ENCODE assay signal across 22 cellular contexts in the genomic region with DNA sequence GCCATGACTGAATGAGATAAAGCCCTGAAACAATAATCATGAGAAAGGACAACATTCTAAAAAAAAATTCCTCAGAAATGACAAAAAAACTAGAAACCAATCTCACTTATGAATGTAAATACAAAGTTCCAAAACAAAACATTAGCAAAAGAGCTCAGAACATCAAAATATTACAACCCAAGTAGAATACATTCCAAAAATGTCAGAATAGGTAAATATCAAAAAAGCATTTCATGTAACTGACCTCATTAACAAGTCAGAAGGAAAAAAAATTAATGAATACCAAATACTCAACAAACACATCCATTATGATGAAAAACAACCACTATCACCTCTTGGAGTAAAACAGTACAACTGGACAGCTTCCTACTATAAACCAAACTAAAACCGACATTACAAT.
"Had no signal": no experiment of that assay in that cellular context is flagged by ENCODE, and none has a peak within 500 bp of the region (broad histone marks: within the 10 kb centered on the region; RNA-seq: fewer than 3 reads in every experiment).

No MANE protein-coding gene starts in this region.

- ATAC-seq: activated CD8-positive, alpha-beta T cell treated with anti-CD3 and anti-CD28 coated beads, Interleukin-2, amount 10 ng/mL, durations not matched to agents 7 days and 5 days; T-helper 17 cell; WTC11 had no signal

- H3K27ac Mint-ChIP-seq: activated CD8-positive, alpha-beta T cell treated with anti-CD3 and anti-CD28 coated beads, Interleukin-2, amount 10 ng/mL, durations not matched to agents 7 days and 5 days; brain; WTC11 had no signal

- H3K27me3 Mint-ChIP-seq: brain, T-helper 17 cell had no signal

- DNase-seq: activated CD4-positive, alpha-beta T cell treated with anti-CD3 and anti-CD28 coated beads for 48 hours; activated CD4-positive, alpha-beta T cell treated with anti-CD3 and anti-CD28 coated beads, Interleukin-2, amount 50 U/mL, for 4 hours; activated CD4-positive, CD25-positive, alpha-beta regulatory T cell treated with anti-CD3 and anti-CD28 coated beads, Interleukin-2, amount 50 U/mL, for 72 hours; activated CD8-positive, alpha-beta memory T cell treated with anti-CD3 and anti-CD28 coated beads, Interleukin-2, amount 50 U/mL, for 48 hours; activated CD8-positive, alpha-beta T cell treated with anti-CD3 and anti-CD28 coated beads, Interleukin-2, amount 10 ng/mL, durations not matched to agents 7 days and 5 days; activated naive CD4-positive, alpha-beta T cell treated with anti-CD3 and anti-CD28 coated beads, Interleukin-2, amount 50 U/mL, for 16 hours; activated T-cell treated with anti-CD3 and anti-CD28 coated beads, Interleukin-2, amount 50 U/mL, for 1 hour; amygdala; Karpas-422; MM.1S; NCI-H1105; NCI-H1436; NCI-H187; NCI-H2081; NCI-H510A treated with DMSO at 0.1 percent for 48 hours; NCI-H69; NK-92 treated with Interleukin-12 subunit alpha and Interleukin-12 subunit beta, amount 100 ng/mL, for 24 hours; SHP77 treated with DMSO at 0.1 percent for 48 hours; T-helper 17 cell; T-helper 9 cell had no signal

- H3K4me3 Mint-ChIP-seq: activated CD8-positive, alpha-beta T cell treated with anti-CD3 and anti-CD28 coated beads, Interleukin-2, amount 10 ng/mL, durations not matched to agents 7 days and 5 days; brain; T-helper 17 cell; WTC11 had no signal

- H3K36me3 Mint-ChIP-seq: WTC11 had no signal

- H3K9me3 Mint-ChIP-seq: WTC11 had no signal
